ENCODE assay signal across 9 cellular contexts in the genomic region with DNA sequence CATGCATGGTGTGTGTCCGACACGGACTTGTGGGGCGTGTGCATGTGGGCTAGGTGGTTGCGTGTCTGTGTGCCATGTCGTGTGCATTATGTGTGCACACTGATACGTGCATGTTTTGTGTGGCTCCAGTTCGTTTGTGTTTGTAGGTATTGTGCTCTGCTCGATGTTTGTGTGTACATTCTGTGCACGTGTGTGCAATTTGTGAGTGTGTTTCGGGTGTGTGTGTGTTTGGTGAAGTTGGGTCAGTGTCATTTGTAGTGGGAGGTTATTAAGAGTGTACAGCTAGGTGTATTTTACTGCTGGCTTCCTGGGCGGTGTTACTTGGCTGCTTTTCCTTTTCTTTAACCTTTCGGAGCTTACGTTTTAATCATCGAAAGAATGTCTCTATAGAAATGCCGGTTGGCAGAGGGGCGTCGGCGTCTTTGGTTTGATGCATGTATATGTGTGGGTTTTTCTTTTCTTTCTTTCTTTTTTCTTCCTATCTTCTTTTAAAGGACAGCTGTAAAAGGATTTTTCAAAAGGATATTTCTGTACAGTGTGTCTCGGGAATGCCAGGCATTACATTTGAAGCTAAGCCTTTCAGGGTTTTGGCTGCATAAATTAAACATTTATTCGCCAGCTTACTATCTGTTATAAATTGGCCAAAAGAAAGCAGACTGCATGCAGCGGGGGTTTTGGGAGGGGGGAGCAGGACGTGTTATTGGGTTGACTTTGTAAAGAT. TPM values are rescaled to one million over a fixed set of nuclear protein-coding genes. Genes with fewer than 3 reads are reported as not detected.
A peak's percentile ranks its signal among the peaks of the same experiment; 100 is the strongest.
DNase-seq lines count a peak whose midpoint lies in the region; ATAC-seq, FAIRE-seq and TF ChIP-seq lines count a peak whose summit lies in the region.
"Had no signal": no experiment of that assay in that cellular context is flagged by ENCODE, and none has a peak within 500 bp of the region (broad histone marks: within the 10 kb centered on the region; RNA-seq: fewer than 3 reads in every experiment).

No MANE protein-coding gene starts in this region.

- no peak overlapping the region for H3K9ac ChIP-seq in HepG2 (ENCODE audit: insufficient read depth, low read depth, low read length)

- TF ChIP-seq EP300 in HepG2 (IDR thresholded peaks at IDR 0.05; ENCODE audit: low read depth in 2 of 2, low read length in 2 of 2) (no peak), HepG2 (CRISPR knock-in tag; IDR thresholded peaks at IDR 0.05; ENCODE audit: borderline replicate concordance) (no peak), upper lobe of left lung (IDR thresholded peaks at IDR 0.05) (no peak)

- POLR2A ChIA-PET in HepG2 (lab: Yijun Ruan, JAX): no interaction called here

- TF ChIP-seq CTCF in cardiac fibroblast (IDR thresholded peaks at IDR 0.05; ENCODE audit: low read depth, low read length) (no peak), HepG2 (CRISPR knock-in tag; IDR thresholded peaks at IDR 0.05) (no peak), upper lobe of left lung (IDR thresholded peaks at IDR 0.05) (no peak)

- ATAC-seq in HepG2 (peak; percentile 40), upper lobe of left lung (ENCODE audit: low FRiP score in 2 of 2) (no peak)

- H3K4me1 ChIP-seq in HepG2 (ENCODE audit: insufficient read depth, low read length) (peaks cover 12% of the 10 kb centered on the region), upper lobe of left lung (peaks cover 0 to 14% (median 3%) of the 10 kb centered on the region in 4 donors)

- peak overlapping the region; percentile 55 for H3K4me2 ChIP-seq in HepG2 (ENCODE audit: low read depth, low read length)

- H4K20me1 ChIP-seq in HepG2 (ENCODE audit: insufficient read depth, low read length): no peaks in the 10 kb centered on the region

- DNase-seq in NCI-H1092 treated with DMSO at 0.1 percent for 48 hours (lab: John Stamatoyannopoulos, UW) (peak; percentile 86), NCI-H1092 (lab: John Stamatoyannopoulos, UW) (no peak), cardiac fibroblast (ENCODE audit: low read depth in 2 of 2) (no peak), HepG2 (ENCODE audit: low spot score) (no peak), upper lobe of left lung (no peak), T-helper 2 cell (no peak), SIG-M5 treated with dmso at 0.1 percent for 504 hours (lab: John Stamatoyannopoulos, UW; ENCODE audit: unreplicated experiment) (no peak), HuH-7 (ENCODE audit: low spot score) (no peak)

- H2AFZ ChIP-seq in HepG2 (ENCODE audit: low read length): no peak overlapping the region

- TF ChIP-seq POLR2A in HepG2 (IDR thresholded peaks at IDR 0.05; ENCODE audit: insufficient read depth in 1 of 2, low read depth in 2 of 2, low read length in 2 of 2) (no peak), upper lobe of left lung (IDR thresholded peaks at IDR 0.05) (no peak)

- no peaks in the 10 kb centered on the region for H3K9me3 ChIP-seq in HepG2 (ENCODE audit: low read length)
- H3K9me3 ChIP-seq in upper lobe of left lung: no peaks in the 10 kb centered on the region
- H3K9me3 ChIP-seq: neutrophil had no signal

- WGBS in HepG2 (ENCODE audit: low lambda C conversion rate): 9% methylated on average over 18 of the region's 22 CpGs
- 16 to 17% methylated on average over 19 to 22 of the region's 22 CpGs for WGBS in upper lobe of left lung, 2 donors

- CTCF ChIA-PET in HepG2 (lab: Yijun Ruan, JAX; ENCODE audit: low intra/inter-chr PET ratio, low total read pairs): no interaction called here

- BruUV-seq in HepG2 (replicated peaks; lab: Mats Ljungman, UMichigan): no TSS peak

- H3K27me3 ChIP-seq in HepG2 (ENCODE audit: control insufficient read depth in 1 of 2, insufficient read depth in 2 of 2, low read length in 2 of 2): peaks cover 4 to 20% of the 10 kb centered on the region in 2 experiments
- H3K27me3 ChIP-seq in upper lobe of left lung: peaks cover 0 to 10% (median under 1%) of the 10 kb centered on the region in 4 donors

- no peaks in the 10 kb centered on the region for H3K79me2 ChIP-seq in HepG2 (ENCODE audit: insufficient read depth, low read length)

- no peak for FAIRE-seq in HepG2 (lab: Jason Lieb, UNC)

- in situ Hi-C loops in HepG2 (cut with HindIII; ENCODE audit: extremely low pct_ligation_motif_present, low pct_unique_long_range_greater_than_20kb): no loop called here

- TF ChIP-seq RAD21 in HepG2 (CRISPR knock-in tag; IDR thresholded peaks at IDR 0.05): no peak

- H3K4me3 ChIP-seq in cardiac fibroblast (replicated peaks in 1 of 2; ENCODE audit: low read depth in 2 of 2, low read length in 2 of 2): peak overlapping the region; percentile 40 to 45
- peak overlapping the region in 2 of 3 experiments; percentile 28 to 56; a peak in 4 of 6 replicates for H3K4me3 ChIP-seq in HepG2 (replicated peaks in 1 of 3; ENCODE audit: insufficient read depth in 1 of 3, low read depth in 2 of 3, low read length in 3 of 3)
- peak overlapping the region; percentile 22 to 55 (median 50) for H3K4me3 ChIP-seq in upper lobe of left lung

- H3K36me3 ChIP-seq in HepG2 (replicated peaks in 1 of 2; ENCODE audit: control insufficient read depth in 1 of 2, insufficient read depth in 2 of 2, low read length in 2 of 2) (no peaks in the 10 kb centered on the region), upper lobe of left lung (no peaks in the 10 kb centered on the region)
- H3K36me3 ChIP-seq: neutrophil had no signal

- intact Hi-C loops in HepG2 (cut with micrococcal nuclease; ENCODE audit: unreplicated experiment): no loop called here

- H3K27ac ChIP-seq in HepG2 (ENCODE audit: extremely low read length, insufficient read depth, low read length) (no peak overlapping the region), upper lobe of left lung (peak overlapping the region; percentile 57 to 77 (median 70))
- H3K27ac ChIP-seq: neutrophil had no signal

TF ChIP-seq in HepG2, 621 proteins besides CTCF, POLR2A, EP300 and RAD21 (continues in another document):
- TF ChIP-seq, protein P1, sequence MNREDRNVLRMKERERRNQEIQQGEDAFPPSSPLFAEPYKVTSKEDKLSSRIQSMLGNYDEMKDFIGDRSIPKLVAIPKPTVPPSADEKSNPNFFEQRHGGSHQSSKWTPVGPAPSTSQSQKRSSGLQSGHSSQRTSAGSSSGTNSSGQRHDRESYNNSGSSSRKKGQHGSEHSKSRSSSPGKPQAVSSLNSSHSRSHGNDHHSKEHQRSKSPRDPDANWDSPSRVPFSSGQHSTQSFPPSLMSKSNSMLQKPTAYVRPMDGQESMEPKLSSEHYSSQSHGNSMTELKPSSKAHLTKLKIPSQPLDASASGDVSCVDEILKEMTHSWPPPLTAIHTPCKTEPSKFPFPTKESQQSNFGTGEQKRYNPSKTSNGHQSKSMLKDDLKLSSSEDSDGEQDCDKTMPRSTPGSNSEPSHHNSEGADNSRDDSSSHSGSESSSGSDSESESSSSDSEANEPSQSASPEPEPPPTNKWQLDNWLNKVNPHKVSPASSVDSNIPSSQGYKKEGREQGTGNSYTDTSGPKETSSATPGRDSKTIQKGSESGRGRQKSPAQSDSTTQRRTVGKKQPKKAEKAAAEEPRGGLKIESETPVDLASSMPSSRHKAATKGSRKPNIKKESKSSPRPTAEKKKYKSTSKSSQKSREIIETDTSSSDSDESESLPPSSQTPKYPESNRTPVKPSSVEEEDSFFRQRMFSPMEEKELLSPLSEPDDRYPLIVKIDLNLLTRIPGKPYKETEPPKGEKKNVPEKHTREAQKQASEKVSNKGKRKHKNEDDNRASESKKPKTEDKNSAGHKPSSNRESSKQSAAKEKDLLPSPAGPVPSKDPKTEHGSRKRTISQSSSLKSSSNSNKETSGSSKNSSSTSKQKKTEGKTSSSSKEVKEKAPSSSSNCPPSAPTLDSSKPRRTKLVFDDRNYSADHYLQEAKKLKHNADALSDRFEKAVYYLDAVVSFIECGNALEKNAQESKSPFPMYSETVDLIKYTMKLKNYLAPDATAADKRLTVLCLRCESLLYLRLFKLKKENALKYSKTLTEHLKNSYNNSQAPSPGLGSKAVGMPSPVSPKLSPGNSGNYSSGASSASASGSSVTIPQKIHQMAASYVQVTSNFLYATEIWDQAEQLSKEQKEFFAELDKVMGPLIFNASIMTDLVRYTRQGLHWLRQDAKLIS (CRISPR knock-in tag; IDR thresholded peaks at IDR 0.05): no peak
- no peak for TF ChIP-seq RFX5 (IDR thresholded peaks at IDR 0.05; ENCODE audit: low read depth, low read length)
- no peak for TF ChIP-seq NCOA1 (CRISPR knock-in tag; IDR thresholded peaks at IDR 0.05)
- TF ChIP-seq ZNF329 (CRISPR knock-in tag; IDR thresholded peaks at IDR 0.05; ENCODE audit: low read depth): no peak

RNA-seq across cellular contexts. Expression of a gene that starts 1.3 kb away (rescaled TPM):
- total RNA-seq in HepG2 (2016; rRNA removed; fragmentation: Illumina TruSeq; extraction: Trizol) (not detected in 2 replicates), upper lobe of left lung (1 to 10 TPM in 3 of 6 donors, under 1 TPM in 3; 0.46 to 2.2 (median 0.98) TPM)
- not detected in 2 replicates for total RNA-seq in HepG2 (2016; cell fraction: cytosol; rRNA removed; fragmentation: Illumina TruSeq; extraction: Trizol; ENCODE audit: low read depth)
- total RNA-seq in HepG2 (2016; cell fraction: insoluble cytoplasmic fraction; rRNA removed; fragmentation: Illumina TruSeq; extraction: Trizol): not detected in 2 replicates
- not detected in 2 replicates for total RNA-seq in HepG2 (2016; cell fraction: membrane; rRNA removed; fragmentation: Illumina TruSeq; extraction: Trizol)
- total RNA-seq in HepG2 (2016; cell fraction: nucleus; rRNA removed; fragmentation: Illumina TruSeq; extraction: Trizol): not detected in 2 replicates
- polyA plus RNA-seq in HepG2 (2011; rRNA removed): not detected in 2 replicates
- polyA plus RNA-seq in HepG2 (2011; cell fraction: cytosol; rRNA removed): not detected in 2 replicates
- not detected in 2 replicates for polyA plus RNA-seq in HepG2 (2011; cell fraction: nucleus; rRNA removed)
- not detected in 2 replicates for polyA plus RNA-seq in HepG2 (2012)
- not detected in 2 replicates for polyA plus RNA-seq in HepG2 (2016; cell fraction: cytosol; fragmentation: Illumina TruSeq; extraction: Trizol; ENCODE audit: low read depth)
- not detected in 2 replicates for polyA plus RNA-seq in HepG2 (2016; cell fraction: insoluble cytoplasmic fraction; fragmentation: Illumina TruSeq; extraction: Trizol; ENCODE audit: low read depth)
- polyA plus RNA-seq in HepG2 (2016; cell fraction: membrane; fragmentation: Illumina TruSeq; extraction: Trizol; ENCODE audit: low read depth): not detected in 2 replicates
- polyA plus RNA-seq in HepG2 (2016; cell fraction: nucleus; fragmentation: Illumina TruSeq; extraction: Trizol; ENCODE audit: insufficient read depth, low read depth): not detected in 2 replicates
- not detected in 2 replicates for polyA minus RNA-seq in HepG2 (2011; rRNA and poly(A)+ RNA removed; ENCODE audit: low replicate concordance)
- polyA minus RNA-seq in HepG2 (2011; cell fraction: cytosol; rRNA and poly(A)+ RNA removed): not detected in 2 replicates
- not detected in 2 replicates for polyA minus RNA-seq in HepG2 (2011; cell fraction: nucleus; rRNA and poly(A)+ RNA removed)
